In genomic region chr18:76467371-76468190, GRCh38 we compare ENCODE assay signal across 9 cellular contexts. TPM values are rescaled to one million over a fixed set of nuclear protein-coding genes. Genes with fewer than 3 reads are reported as not detected.
DNase-seq lines count a peak whose midpoint lies in the region; ATAC-seq, FAIRE-seq and TF ChIP-seq lines count a peak whose summit lies in the region.
"Had no signal": no experiment of that assay in that cellular context is flagged by ENCODE, and none has a peak within 500 bp of the region (broad histone marks: within the 10 kb centered on the region; RNA-seq: fewer than 3 reads in every experiment).

No MANE protein-coding gene starts in this region.

- peak overlapping the region; percentile 1 for H3K27ac ChIP-seq in cardiac muscle cell
- H3K27ac ChIP-seq in body of pancreas: no peak overlapping the region
- H3K27ac ChIP-seq: parathyroid adenoma had no signal

- WGBS in body of pancreas, 2 donors: 73 to 85% methylated on average over 15 to 19 of the region's 19 CpGs

- H3K27ac Mint-ChIP-seq in stimulated activated effector memory CD8-positive, alpha-beta T cell treated with anti-CD3 and anti-CD28 coated beads, Interleukin-12 subunit alpha, Interleukin-12 subunit beta, amount 100 ng/mL, for 72 hours: peak overlapping the region; percentile 73

- no peaks in the 10 kb centered on the region for H3K9me3 Mint-ChIP-seq in stimulated activated effector memory CD8-positive, alpha-beta T cell treated with anti-CD3 and anti-CD28 coated beads, Interleukin-12 subunit alpha, Interleukin-12 subunit beta, amount 100 ng/mL, for 72 hours

- H3K9me3 ChIP-seq in cardiac muscle cell (ENCODE audit: low read depth) (no peaks in the 10 kb centered on the region), body of pancreas (no peaks in the 10 kb centered on the region)

- FAIRE-seq in GM19239 (lab: Jason Lieb, UNC): peak; percentile 61

- H3K4me3 ChIP-seq in cardiac muscle cell: no peak overlapping the region
- H3K4me3 ChIP-seq in body of pancreas: no peak overlapping the region

- ATAC-seq in stimulated activated effector memory CD8-positive, alpha-beta T cell treated with anti-CD3 and anti-CD28 coated beads, Interleukin-12 subunit alpha, Interleukin-12 subunit beta, amount 100 ng/mL, for 72 hours: peak; percentile 24
- ATAC-seq in HG03520 (IDR thresholded peaks at IDR 0.05; ENCODE audit: unreplicated experiment) (no peak), body of pancreas (no peak)

- no peak for DNase-seq in GM19239 (ENCODE audit: insufficient read length, low spot score)
- DNase-seq in SIG-M5 treated with dmso at 0.1 percent for 504 hours (lab: John Stamatoyannopoulos, UW; ENCODE audit: unreplicated experiment): peak; percentile 93
- peak in 1 of 2 donors; percentile 70 for DNase-seq in cardiac muscle cell (ENCODE audit: low read depth in 1 of 2, low spot score in 1 of 2)
- no peak for DNase-seq in stimulated activated effector memory CD8-positive, alpha-beta T cell treated with anti-CD3 and anti-CD28 coated beads, Interleukin-12 subunit alpha, Interleukin-12 subunit beta, amount 100 ng/mL, for 72 hours (ENCODE audit: low spot score in 2 of 2)
- DNase-seq in NCI-H2029 treated with DMSO at 0.1 percent for 48 hours (lab: John Stamatoyannopoulos, UW): no peak
- DNase-seq in body of pancreas: no peak
- DNase-seq: NCI-H82 had no signal

- intact Hi-C loops in body of pancreas (cut with DNase I): no loop called here

- H3K4me3 Mint-ChIP-seq in stimulated activated effector memory CD8-positive, alpha-beta T cell treated with anti-CD3 and anti-CD28 coated beads, Interleukin-12 subunit alpha, Interleukin-12 subunit beta, amount 100 ng/mL, for 72 hours: peak overlapping the region; percentile 29

- TF ChIP-seq POLR2A in body of pancreas (IDR thresholded peaks at IDR 0.05): no peak

- peaks cover 3% of the 10 kb centered on the region for H3K4me1 ChIP-seq in cardiac muscle cell (ENCODE audit: low read depth)
- H3K4me1 ChIP-seq in body of pancreas: no peaks in the 10 kb centered on the region
- H3K4me1 ChIP-seq: parathyroid adenoma had no signal

- H3K36me3 Mint-ChIP-seq in stimulated activated effector memory CD8-positive, alpha-beta T cell treated with anti-CD3 and anti-CD28 coated beads, Interleukin-12 subunit alpha, Interleukin-12 subunit beta, amount 100 ng/mL, for 72 hours: no peaks in the 10 kb centered on the region

- no peaks in the 10 kb centered on the region for H3K36me3 ChIP-seq in cardiac muscle cell
- no peaks in the 10 kb centered on the region for H3K36me3 ChIP-seq in body of pancreas (replicated peaks in 1 of 2; ENCODE audit: insufficient read depth in 1 of 2, low read depth in 2 of 2)

- peaks cover 27% of the 10 kb centered on the region for H3K4me1 Mint-ChIP-seq in stimulated activated effector memory CD8-positive, alpha-beta T cell treated with anti-CD3 and anti-CD28 coated beads, Interleukin-12 subunit alpha, Interleukin-12 subunit beta, amount 100 ng/mL, for 72 hours

- TF ChIP-seq CTCF in cardiac muscle cell (IDR thresholded peaks at IDR 0.05; ENCODE audit: low read depth, low read length): no peak
- TF ChIP-seq CTCF in body of pancreas (IDR thresholded peaks at IDR 0.05): no peak

- H3K27me3 ChIP-seq in cardiac muscle cell (no peaks in the 10 kb centered on the region), body of pancreas (no peaks in the 10 kb centered on the region)

RNA-seq across cellular contexts. Expression of gene ZNF516, which starts 27.5 kb away (rescaled TPM):
- total RNA-seq in cardiac muscle cell: 44.7 and 78.6 TPM in 2 replicates
- 17.0 and 26.2 TPM in 2 replicates for polyA plus RNA-seq in cardiac muscle cell
- total RNA-seq in body of pancreas: 10 to 100 TPM; 13.5 to 16.5 TPM
